Comparison of ENCODE assay signal across 9 cellular contexts in genomic region chr12:47802312-47802711, GRCh38. TPM values are rescaled to one million over a fixed set of nuclear protein-coding genes. Genes with fewer than 3 reads are reported as not detected.
DNase-seq lines count a peak whose midpoint lies in the region; ATAC-seq and TF ChIP-seq lines count a peak whose summit lies in the region.
"Had no signal": no experiment of that assay in that cellular context is flagged by ENCODE, and none has a peak within 500 bp of the region (broad histone marks: within the 10 kb centered on the region; RNA-seq: fewer than 3 reads in every experiment).

No MANE protein-coding gene starts in this region.

- in situ Hi-C loops in brain microvascular endothelial cell (cut with HindIII; ENCODE audit: low pct_ligation_motif_present, low sequenced_read_pairs): no loop called here

- H3K4me1 Mint-ChIP-seq in naive thymus-derived CD4-positive, alpha-beta T cell: peaks cover 59 to 95% (median 89%) of the 10 kb centered on the region in 7 donors

- POLR2A ChIA-PET in naive thymus-derived CD4-positive, alpha-beta T cell (lab: Charles Lee): interaction anchor here (0.8 to 15.6 kb wide), 5 partner anchors 10 to 29 kb away, joined by 3 to 364 read pairs (median 5); no protein-coding TSS in a partner anchor

- DNase-seq in AG10803 (ENCODE audit: low read depth): no peak
- peak; percentile 35 to 38 for DNase-seq in Kasumi-1 (lab: John Stamatoyannopoulos, UW)
- DNase-seq in brain microvascular endothelial cell: no peak
- DNase-seq in naive thymus-derived CD4-positive, alpha-beta T cell: no peak
- DNase-seq in NCI-H774 (lab: John Stamatoyannopoulos, UW): no peak
- DNase-seq in DMS53 treated with DMSO at 0.1 percent for 48 hours (lab: John Stamatoyannopoulos, UW; ENCODE audit: unreplicated experiment): no peak

- no peak for ATAC-seq in naive thymus-derived CD4-positive, alpha-beta T cell
- ATAC-seq in GM19463 (IDR thresholded peaks at IDR 0.05; ENCODE audit: unreplicated experiment) (no peak), HG02973 (IDR thresholded peaks at IDR 0.05; ENCODE audit: unreplicated experiment) (no peak)

- peaks cover 34 to 84% of the 10 kb centered on the region in 2 donors for H3K4me1 ChIP-seq in naive thymus-derived CD4-positive, alpha-beta T cell (ENCODE audit: control insufficient read depth in 2 of 2, insufficient read depth in 2 of 2, low read length in 2 of 2)

- no peaks in the 10 kb centered on the region for H3K27me3 Mint-ChIP-seq in naive thymus-derived CD4-positive, alpha-beta T cell
- H3K27me3 Mint-ChIP-seq: brain had no signal

- H3K9me3 Mint-ChIP-seq in naive thymus-derived CD4-positive, alpha-beta T cell: no peaks in the 10 kb centered on the region

- TF ChIP-seq CTCF in AG10803 (conservative IDR thresholded peaks at IDR 0.05; ENCODE audit: low read length) (peak; percentile 30), brain microvascular endothelial cell (IDR thresholded peaks at IDR 0.05; ENCODE audit: low read depth, low read length, missing control alignments) (peak; percentile 60)

- H3K9me3 ChIP-seq in naive thymus-derived CD4-positive, alpha-beta T cell (ENCODE audit: control insufficient read depth in 2 of 3, low read length in 3 of 3): no peaks in the 10 kb centered on the region

- no peak overlapping the region for H3K27ac ChIP-seq in brain microvascular endothelial cell
- H3K27ac ChIP-seq in naive thymus-derived CD4-positive, alpha-beta T cell (ENCODE audit: low read depth, low read length): peak overlapping the region; percentile 81

- CTCF ChIA-PET in naive thymus-derived CD4-positive, alpha-beta T cell (lab: Charles Lee): interaction anchor here (0.6 to 22.9 kb wide), 8 partner anchors 10 to 83 kb away, joined by 3 to 539 read pairs (median 4); no protein-coding TSS in a partner anchor

- intact Hi-C loops in naive thymus-derived CD4-positive, alpha-beta T cell (cut with micrococcal nuclease): loop anchor here (1.0 to 2.0 kb wide), 4 partner anchors 14 to 35 kb away; partner anchors contain the start of gene HDAC7 (in 1 of the 2)

- H3K36me3 Mint-ChIP-seq in naive thymus-derived CD4-positive, alpha-beta T cell: peaks cover 0 to 17% (median 9%) of the 10 kb centered on the region in 5 donors
- H3K36me3 Mint-ChIP-seq: brain had no signal

- H3K4me3 ChIP-seq in AG10803 (ENCODE audit: low read length) (no peak overlapping the region), brain microvascular endothelial cell (ENCODE audit: low read depth, low read length) (no peak overlapping the region)
- H3K4me3 ChIP-seq in naive thymus-derived CD4-positive, alpha-beta T cell (ENCODE audit: low read length): no peak overlapping the region

- peak overlapping the region; percentile 75 to 97 (median 92) for H3K27ac Mint-ChIP-seq in naive thymus-derived CD4-positive, alpha-beta T cell

- H3K36me3 ChIP-seq in brain microvascular endothelial cell (replicated peaks): peaks cover 26% of the 10 kb centered on the region
- peaks cover 0 to 39% (median 11%) of the 10 kb centered on the region in 3 experiments for H3K36me3 ChIP-seq in naive thymus-derived CD4-positive, alpha-beta T cell (ENCODE audit: control insufficient read depth in 2 of 3, insufficient read depth in 3 of 3, low read length in 3 of 3)

- no peaks in the 10 kb centered on the region for H3K27me3 ChIP-seq in brain microvascular endothelial cell (replicated peaks)
- H3K27me3 ChIP-seq in naive thymus-derived CD4-positive, alpha-beta T cell (ENCODE audit: control insufficient read depth in 2 of 2, insufficient read depth in 2 of 2, low read length in 2 of 2): no peaks in the 10 kb centered on the region

- H3K4me3 Mint-ChIP-seq in naive thymus-derived CD4-positive, alpha-beta T cell: peak overlapping the region; percentile 62 to 86 (median 76)
- H3K4me3 Mint-ChIP-seq: brain had no signal

RNA-seq across cellular contexts. Expression of gene HDAC7, which starts 17.4 kb away (rescaled TPM):
- total RNA-seq in naive thymus-derived CD4-positive, alpha-beta T cell: 100 to 1,000 TPM; 150 to 194 (median 188) TPM
- polyA plus RNA-seq in naive thymus-derived CD4-positive, alpha-beta T cell: 10 to 100 TPM; 16.7 to 36.7 TPM

RNA-seq across cellular contexts. Expression of gene SLC48A1, which starts 29.3 kb away (rescaled TPM):
- total RNA-seq in naive thymus-derived CD4-positive, alpha-beta T cell: 10 to 100 TPM in 2 of 5 experiments, 1 to 10 TPM in 3; 6.7 to 14.3 (median 10.0) TPM
- 10 to 100 TPM; 12.5 to 15.6 TPM for polyA plus RNA-seq in naive thymus-derived CD4-positive, alpha-beta T cell

RNA-seq across cellular contexts. Expression of gene RAPGEF3, which starts 43.6 kb away (rescaled TPM):
- total RNA-seq in naive thymus-derived CD4-positive, alpha-beta T cell: 1 to 10 TPM in 2 of 5 experiments, under 1 TPM in 2, not detected in 1; 0.08 to 1.9 (median 1.1) TPM
- polyA plus RNA-seq in naive thymus-derived CD4-positive, alpha-beta T cell: under 1 TPM in 1 of 2 donors, not detected in 1; 0.15 TPM

Comparison
In these comparisons a context has a peak if more than half of its experiments do, and no peak if none do; other contexts are left out.
1. DNase-seq: peak in Kasumi-1 (2 of 2); none in AG10803 (single experiment), brain microvascular endothelial cell (single experiment), naive thymus-derived CD4-positive, alpha-beta T cell (0 of 9), NCI-H774 (single experiment) and DMS53 treated with DMSO at 0.1 percent for 48 hours (single experiment).